ENCODE assay signal across 1 cellular context in genomic region chr1:16727190-16728111, GRCh38.
TF ChIP-seq lines count a peak whose summit lies in the region.

No MANE protein-coding gene starts in this region.

TF ChIP-seq in K562, 482 proteins besides CTCF, POLR2A, EP300 and RAD21 (continued from another document):
- TF ChIP-seq RBM15 (IDR thresholded peaks at IDR 0.05; ENCODE audit: insufficient read depth, low read length) (no peak), ZNF282 (CRISPR knock-in tag; IDR thresholded peaks at IDR 0.05) (0 out of 2 replicates have a peak, but pooled peaks have one; percentile 64), SFPQ (IDR thresholded peaks at IDR 0.05; ENCODE audit: low read depth, low read length) (no peak), TAF1 (IDR thresholded peaks at IDR 0.05; ENCODE audit: control insufficient read depth, extremely low read depth, insufficient read depth, low read length, severe bottlenecking) (no peak), BCL6 (CRISPR knock-in tag; IDR thresholded peaks at IDR 0.05) (no peak), NCOA6 (IDR thresholded peaks at IDR 0.05) (no peak), U2AF2 (optimal IDR thresholded peaks at IDR 0.05; ENCODE audit: low read depth, low read length) (no peak), PURB (CRISPR knock-in tag; IDR thresholded peaks at IDR 0.05; ENCODE audit: low read depth) (no peak), FOSL1 (tag; conservative IDR thresholded peaks at IDR 0.05) (peak; percentile 61; the same call in 1 of the 2 replicates), RBM14 (IDR thresholded peaks at IDR 0.05; ENCODE audit: borderline replicate concordance, insufficient read depth, low read depth, low read length) (0 out of 2 replicates have a peak, but pooled peaks have one; percentile 29), CBFB (CRISPR knock-in tag; IDR thresholded peaks at IDR 0.05) (peak; percentile 74; the same call in 1 of the 2 replicates), FOXJ2 (tag; IDR thresholded peaks at IDR 0.05) (no peak), TCFL5 (CRISPR knock-in tag; conservative IDR thresholded peaks at IDR 0.05) (no peak), ZNF280A (IDR thresholded peaks at IDR 0.05; ENCODE audit: low read depth, partially characterized antibody) (no peak), TBP (optimal IDR thresholded peaks at IDR 0.05; ENCODE audit: low read depth, low read length) (peak; percentile 95), SRF (CRISPR knock-in tag; IDR thresholded peaks at IDR 0.05) (0 out of 4 replicates have a peak, but pooled peaks of 1 of the 2 experiments have one; percentile 14), TEAD4 (IDR thresholded peaks at IDR 0.05; ENCODE audit: low read length) (peak; percentile 47), TEAD4 (CRISPR knock-in tag; IDR thresholded peaks at IDR 0.05; ENCODE audit: borderline replicate concordance) (no peak), NR4A1 (CRISPR knock-in tag; IDR thresholded peaks at IDR 0.05) (no peak), NR4A1 (tag; IDR thresholded peaks at IDR 0.05) (no peak), E2F8 (IDR thresholded peaks at IDR 0.05; ENCODE audit: low read depth, partially characterized antibody) (no peak), BMI1 (IDR thresholded peaks at IDR 0.05; ENCODE audit: low read length) (no peak), CBX1 (IDR thresholded peaks at IDR 0.05; ENCODE audit: low read depth) (peak; percentile 57; the same call in 1 of the 2 replicates), NKRF (IDR thresholded peaks at IDR 0.05; ENCODE audit: borderline replicate concordance) (no peak), JUNB (CRISPR knock-in tag; conservative IDR thresholded peaks at IDR 0.05) (no peak), POLR2H (tag; IDR thresholded peaks at IDR 0.05; ENCODE audit: low read depth) (peak; percentile 98), ZNF644 (tag; IDR thresholded peaks at IDR 0.05; ENCODE audit: low read depth) (no peak), EZH2 (IDR thresholded peaks at IDR 0.05; ENCODE audit: borderline replicate concordance, low read depth, low read length) (no peak), FOXA1 (IDR thresholded peaks at IDR 0.05; ENCODE audit: borderline replicate concordance) (no peak), ID3 (CRISPR knock-in tag; IDR thresholded peaks at IDR 0.05) (no peak), ID3 (tag; IDR thresholded peaks at IDR 0.05) (no peak), MYC (IDR thresholded peaks at IDR 0.05; ENCODE audit: low read depth, low read length) (peak; percentile 20; the same call in 1 of the 2 replicates), MYC (CRISPR knock-in tag; IDR thresholded peaks at IDR 0.05; ENCODE audit: borderline replicate concordance, low read depth) (no peak), COPS2 (conservative IDR thresholded peaks at IDR 0.05) (no peak), ZBTB8A (IDR thresholded peaks at IDR 0.05; ENCODE audit: partially characterized antibody) (no peak), ZNF445 (CRISPR knock-in tag; IDR thresholded peaks at IDR 0.05; ENCODE audit: low read depth) (peak; percentile 68; the same call in 1 of the 2 replicates), NR1H2 (CRISPR knock-in tag; IDR thresholded peaks at IDR 0.05) (no peak), GMEB1 (CRISPR knock-in tag; IDR thresholded peaks at IDR 0.05) (0 out of 2 replicates have a peak, but pooled peaks have one; percentile 36), HDAC6 (IDR thresholded peaks at IDR 0.05; ENCODE audit: low read depth, low read length) (0 out of 2 replicates have a peak, but pooled peaks have one; percentile 21), NFE2 (IDR thresholded peaks at IDR 0.05; ENCODE audit: low read depth) (0 out of 2 replicates have a peak, but pooled peaks have one; percentile 26), DDX20 (tag; IDR thresholded peaks at IDR 0.05; ENCODE audit: low read depth) (no peak), PRDM10 (IDR thresholded peaks at IDR 0.05; ENCODE audit: partially characterized antibody) (no peak), ATF3 (IDR thresholded peaks at IDR 0.05) (0 out of 2 replicates have a peak, but pooled peaks have one; percentile 12), ATF3 (CRISPR knock-in tag; conservative IDR thresholded peaks at IDR 0.05) (no peak), POLR2B (IDR thresholded peaks at IDR 0.05; ENCODE audit: low read depth, partially characterized antibody) (no peak), YY1 (IDR thresholded peaks at IDR 0.05; ENCODE audit: borderline replicate concordance in 1 of 3, control insufficient read depth in 1 of 3, extremely low read depth in 1 of 3, insufficient read depth in 3 of 3, insufficient read length in 1 of 3, insufficient replicate concordance in 2 of 3, low read depth in 1 of 3, low read length in 2 of 3) (no peak), ELF4 (CRISPR knock-in tag; IDR thresholded peaks at IDR 0.05) (no peak), CBX3 (IDR thresholded peaks at IDR 0.05; ENCODE audit: borderline replicate concordance in 1 of 2, low read length in 2 of 2) (peak; percentile 26 to 77; a peak in 1 of 3 replicates), HNRNPUL1 (IDR thresholded peaks at IDR 0.05; ENCODE audit: low read length) (0 out of 2 replicates have a peak, but pooled peaks have one; percentile 52), POLR3A (IDR thresholded peaks at IDR 0.05; ENCODE audit: borderline replicate concordance, extremely low read depth, insufficient read depth, insufficient read length) (peak; percentile 77), CTBP1 (IDR thresholded peaks at IDR 0.05; ENCODE audit: borderline replicate concordance) (no peak), CBX5 (IDR thresholded peaks at IDR 0.05; ENCODE audit: borderline replicate concordance, low read depth) (0 out of 2 replicates have a peak, but pooled peaks have one; percentile 8), NFYB (IDR thresholded peaks at IDR 0.05; ENCODE audit: extremely low read depth, insufficient read length) (no peak), MEF2D (tag; conservative IDR thresholded peaks at IDR 0.05; ENCODE audit: low read depth) (no peak)
